In genomic region chr17:70274255-70274654, GRCh38 we compare ENCODE assay signal across 22 cellular contexts.
"Had no signal": no experiment of that assay in that cellular context is flagged by ENCODE, and none has a peak within 500 bp of the region (broad histone marks: within the 10 kb centered on the region; RNA-seq: fewer than 3 reads in every experiment).

No MANE protein-coding gene starts in this region.

- H3K4me1 ChIP-seq: left lung, prostate gland, spleen, tibial nerve, vagina had no signal

- H3K27ac ChIP-seq: left lung, prostate gland, skin epidermis, spleen, tibial nerve, upper lobe of left lung, vagina had no signal

- DNase-seq: hippocampal formation; kidney glomerular epithelial cell; left cardiac atrium; left lung; mesendoderm; naive thymus-derived CD8-positive, alpha-beta T cell; nucleus accumbens; retina; right cardiac atrium; spleen; stimulated activated CD4-positive, alpha-beta T cell treated with anti-CD3 and anti-CD28 coated beads, Interleukin-4, amount 100 ng/mL, for 24 hours; stimulated activated naive CD4-positive, alpha-beta T cell treated with Interleukin-2 at 50 U/mL for 16 hours; stimulated activated naive CD8-positive, alpha-beta T cell treated with anti-CD3 and anti-CD28 coated beads, Interleukin-15, amount 100 ng/mL, for 72 hours; substantia nigra; upper lobe of left lung had no signal

- H3K4me3 ChIP-seq: left lung, lung, prostate gland, skin epidermis, spleen, tibial nerve, upper lobe of left lung, vagina had no signal

- ATAC-seq: left cardiac atrium; left lung; naive thymus-derived CD8-positive, alpha-beta T cell; right cardiac atrium; sciatic nerve; stimulated activated effector memory CD8-positive, alpha-beta T cell treated with anti-CD3 and anti-CD28 coated beads, Interleukin-12 subunit alpha, Interleukin-12 subunit beta, amount 100 ng/mL, for 72 hours; stimulated activated naive CD8-positive, alpha-beta T cell treated with anti-CD3 and anti-CD28 coated beads, Interleukin-15, amount 100 ng/mL, for 72 hours had no signal

- H3K9me3 ChIP-seq: prostate gland, tibial nerve, upper lobe of left lung, vagina had no signal

- H3K36me3 ChIP-seq: left lung, prostate gland, spleen, tibial nerve, upper lobe of left lung, vagina had no signal

- H3K27me3 ChIP-seq: left lung, tibial nerve, upper lobe of left lung, vagina had no signal
